ENCODE assay signal across 2 cellular contexts in genomic region chr14:67602995-67603545, GRCh38.
TF ChIP-seq lines count a peak whose summit lies in the region.

No MANE protein-coding gene starts in this region.

TF ChIP-seq in IMR-90, 13 proteins besides CTCF, POLR2A, EP300 and RAD21 (continued from another document):
- no peak for TF ChIP-seq ELK1 (IDR thresholded peaks at IDR 0.05; ENCODE audit: borderline replicate concordance, low read depth, low read length)

TF ChIP-seq in HEK293T, 16 proteins besides CTCF, POLR2A, EP300 and RAD21 (continued from another document):
- no peak for TF ChIP-seq PKNOX1 (IDR thresholded peaks at IDR 0.05)
